ENCODE assay signal across 17 cellular contexts in the genomic region with DNA sequence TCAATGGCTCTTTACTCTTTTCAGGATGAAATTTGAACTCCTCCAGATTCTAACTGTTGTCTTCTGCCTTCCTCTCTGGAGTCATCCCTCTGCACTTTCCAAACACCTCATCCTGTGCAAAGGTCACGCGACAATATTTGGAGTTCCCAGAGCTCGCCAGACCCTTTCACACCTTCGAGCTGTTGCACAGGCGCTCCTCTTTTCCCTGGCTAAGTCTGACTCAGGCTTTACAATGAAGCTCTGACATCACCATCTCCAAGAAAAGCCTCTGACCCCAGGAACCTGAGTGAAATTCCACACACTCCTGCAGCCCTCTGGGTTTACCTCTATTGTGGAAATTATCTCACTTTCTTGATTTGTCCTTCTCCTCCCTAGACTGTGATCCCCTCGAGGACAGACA.
DNase-seq lines count a peak whose midpoint lies in the region; ATAC-seq lines count a peak whose summit lies in the region.
"Had no signal": no experiment of that assay in that cellular context is flagged by ENCODE, and none has a peak within 500 bp of the region (broad histone marks: within the 10 kb centered on the region; RNA-seq: fewer than 3 reads in every experiment).

No MANE protein-coding gene starts in this region.

- peak; percentile 17 for DNase-seq in ELF-1 (ENCODE audit: low read depth, low spot score)
- peak; percentile 59 for DNase-seq in HT1080 (ENCODE audit: low read depth)
- peak; percentile 8 for DNase-seq in kidney tubule cell (ENCODE audit: low spot score)
- DNase-seq in COLO668 (lab: John Stamatoyannopoulos, UW; ENCODE audit: unreplicated experiment): no peak
- no peak for DNase-seq in activated T-helper 1 cell treated with anti-CD3 and anti-CD28 coated beads, Interleukin-12 subunit alpha, Interleukin-12 subunit beta, Interleukin-2, Interleukin-4 antibody, amounts not matched to agents 30 ng/mL and 10 ng/mL and 1 ng/mL, durations not matched to agents 14 hours and 24 hours and 36 hours (ENCODE audit: low spot score)
- DNase-seq: CD8-positive, alpha-beta T cell; COR-L47; DMS 273 treated with DMSO at 0.1 percent for 48 hours; DMS53; DND-41; GM23248; HFFc6; KG1 had no signal

- no peak for ATAC-seq in GM21528 (IDR thresholded peaks at IDR 0.05; ENCODE audit: low FRiP score, unreplicated experiment)
- ATAC-seq: CD8-positive, alpha-beta T cell; GM12878; HCT116 had no signal

- H3K36me3 Mint-ChIP-seq in activated T-helper 1 cell treated with anti-CD3 and anti-CD28 coated beads, Interleukin-12 subunit alpha, Interleukin-12 subunit beta, Interleukin-2, Interleukin-4 antibody, amounts not matched to agents 30 ng/mL and 10 ng/mL and 1 ng/mL, durations not matched to agents 14 hours and 24 hours and 36 hours (ENCODE audit: low read depth): no peaks in the 10 kb centered on the region
- H3K36me3 Mint-ChIP-seq: CD8-positive, alpha-beta T cell had no signal

- no peaks in the 10 kb centered on the region for H3K4me1 Mint-ChIP-seq in activated T-helper 1 cell treated with anti-CD3 and anti-CD28 coated beads, Interleukin-12 subunit alpha, Interleukin-12 subunit beta, Interleukin-2, Interleukin-4 antibody, amounts not matched to agents 30 ng/mL and 10 ng/mL and 1 ng/mL, durations not matched to agents 14 hours and 24 hours and 36 hours (ENCODE audit: low read depth)

- H3K27me3 Mint-ChIP-seq in activated T-helper 1 cell treated with anti-CD3 and anti-CD28 coated beads, Interleukin-12 subunit alpha, Interleukin-12 subunit beta, Interleukin-2, Interleukin-4 antibody, amounts not matched to agents 30 ng/mL and 10 ng/mL and 1 ng/mL, durations not matched to agents 14 hours and 24 hours and 36 hours (ENCODE audit: insufficient read depth): no peaks in the 10 kb centered on the region
- H3K27me3 Mint-ChIP-seq: B cell had no signal

- H3K27ac Mint-ChIP-seq in activated T-helper 1 cell treated with anti-CD3 and anti-CD28 coated beads, Interleukin-12 subunit alpha, Interleukin-12 subunit beta, Interleukin-2, Interleukin-4 antibody, amounts not matched to agents 30 ng/mL and 10 ng/mL and 1 ng/mL, durations not matched to agents 14 hours and 24 hours and 36 hours: no peak overlapping the region
- H3K27ac Mint-ChIP-seq: B cell; CD8-positive, alpha-beta T cell; HFFc6 had no signal

- no peaks in the 10 kb centered on the region for H3K9me3 Mint-ChIP-seq in activated T-helper 1 cell treated with anti-CD3 and anti-CD28 coated beads, Interleukin-12 subunit alpha, Interleukin-12 subunit beta, Interleukin-2, Interleukin-4 antibody, amounts not matched to agents 30 ng/mL and 10 ng/mL and 1 ng/mL, durations not matched to agents 14 hours and 24 hours and 36 hours
- H3K9me3 Mint-ChIP-seq: CD8-positive, alpha-beta T cell; HFFc6 had no signal

- no peak overlapping the region for H3K4me3 Mint-ChIP-seq in activated T-helper 1 cell treated with anti-CD3 and anti-CD28 coated beads, Interleukin-12 subunit alpha, Interleukin-12 subunit beta, Interleukin-2, Interleukin-4 antibody, amounts not matched to agents 30 ng/mL and 10 ng/mL and 1 ng/mL, durations not matched to agents 14 hours and 24 hours and 36 hours
- H3K4me3 Mint-ChIP-seq: B cell; CD8-positive, alpha-beta T cell; HFFc6 had no signal

- intact Hi-C loops in activated T-helper 1 cell treated with anti-CD3 and anti-CD28 coated beads, Interleukin-12 subunit alpha, Interleukin-12 subunit beta, Interleukin-2, Interleukin-4 antibody, amounts not matched to agents 30 ng/mL and 10 ng/mL and 1 ng/mL, durations not matched to agents 14 hours and 24 hours and 36 hours (cut with micrococcal nuclease): no loop called here

Comparison
In these comparisons a context has a peak if more than half of its experiments do, and no peak if none do; other contexts are left out.
1. DNase-seq: peak in ELF-1 (single experiment), HT1080 (single experiment) and kidney tubule cell (single experiment); none in COLO668 (single experiment) and activated T-helper 1 cell treated with anti-CD3 and anti-CD28 coated beads, Interleukin-12 subunit alpha, Interleukin-12 subunit beta, Interleukin-2, Interleukin-4 antibody, amounts not matched to agents 30 ng/mL and 10 ng/mL and 1 ng/mL, durations not matched to agents 14 hours and 24 hours and 36 hours (single experiment).